1 cellular context compared by ENCODE assay signal in genomic region chr1:74964508-74964907, GRCh38.
TF ChIP-seq lines count a peak whose summit lies in the region.

No MANE protein-coding gene starts in this region.

TF ChIP-seq in HEK293, 187 proteins besides CTCF, POLR2A, EP300 and RAD21 (continued from another document and continues in another):
- TF ChIP-seq ZNF354C (tag by site-specific recombination; IDR thresholded peaks at IDR 0.05; ENCODE audit: borderline replicate concordance, low read depth): no peak
- TF ChIP-seq WT1 (tag by site-specific recombination; IDR thresholded peaks at IDR 0.05): 0 out of 2 replicates have a peak, but pooled peaks have one; percentile 16
- TF ChIP-seq ZBTB48 (tag by site-specific recombination; IDR thresholded peaks at IDR 0.05): no peak
- no peak for TF ChIP-seq TCF7L2 (IDR thresholded peaks at IDR 0.05; ENCODE audit: borderline replicate concordance, low read depth, low read length)
- TF ChIP-seq ZNF362 (tag by site-specific recombination; IDR thresholded peaks at IDR 0.05): no peak
- TF ChIP-seq ZNF138 (tag by site-specific recombination; IDR thresholded peaks at IDR 0.05; ENCODE audit: borderline replicate concordance): no peak
- 0 out of 2 replicates have a peak, but pooled peaks have one; percentile 62 for TF ChIP-seq TRIM28 (IDR thresholded peaks at IDR 0.05; ENCODE audit: borderline replicate concordance, low read length)
- TF ChIP-seq ZNF561 (tag by site-specific recombination; IDR thresholded peaks at IDR 0.05; ENCODE audit: borderline replicate concordance): peak; percentile 69; the same call in 1 of the 2 replicates
- TF ChIP-seq ZNF26 (tag by site-specific recombination; IDR thresholded peaks at IDR 0.05): no peak
- TF ChIP-seq ZNF350 (tag by site-specific recombination; IDR thresholded peaks at IDR 0.05): 0 out of 2 replicates have a peak, but pooled peaks have one; percentile 66
- peak; percentile 47; the same call in 1 of the 2 replicates for TF ChIP-seq ZBTB6 (tag by site-specific recombination; IDR thresholded peaks at IDR 0.05)
- TF ChIP-seq ZFP69B (tag by site-specific recombination; IDR thresholded peaks at IDR 0.05): no peak
- TF ChIP-seq ZNF221 (tag by site-specific recombination; IDR thresholded peaks at IDR 0.05; ENCODE audit: borderline replicate concordance): no peak
- no peak for TF ChIP-seq ZNF266 (tag by site-specific recombination; IDR thresholded peaks at IDR 0.05; ENCODE audit: low read depth)
- no peak for TF ChIP-seq IKZF3 (tag by site-specific recombination; IDR thresholded peaks at IDR 0.05)
- no peak for TF ChIP-seq ZNF423 (tag by site-specific recombination; IDR thresholded peaks at IDR 0.05)
- peak; percentile 58; the same call in 1 of the 2 replicates for TF ChIP-seq ZBTB17 (tag by site-specific recombination; IDR thresholded peaks at IDR 0.05)
- TF ChIP-seq ZNF211 (tag by site-specific recombination; IDR thresholded peaks at IDR 0.05; ENCODE audit: low read depth): no peak
- no peak for TF ChIP-seq ZBTB1 (tag by site-specific recombination; IDR thresholded peaks at IDR 0.05)
- no peak for TF ChIP-seq ZNF544 (tag by site-specific recombination; IDR thresholded peaks at IDR 0.05)
- no peak for TF ChIP-seq YY2 (tag by site-specific recombination; IDR thresholded peaks at IDR 0.05)
- peak; percentile 58 for TF ChIP-seq PRDM10 (tag by site-specific recombination; IDR thresholded peaks at IDR 0.05)
- no peak for TF ChIP-seq ZNF555 (tag by site-specific recombination; conservative IDR thresholded peaks at IDR 0.05)
- no peak for TF ChIP-seq HOXD13 (CRISPR knock-in tag; IDR thresholded peaks at IDR 0.05; ENCODE audit: borderline replicate concordance)
- TF ChIP-seq ZNF549 (tag by site-specific recombination; IDR thresholded peaks at IDR 0.05): peak; percentile 32; the same call in 1 of the 2 replicates
- TF ChIP-seq ZNF660 (tag by site-specific recombination; IDR thresholded peaks at IDR 0.05): peak; percentile 91; the same call in 1 of the 2 replicates
- no peak for TF ChIP-seq ZNF214 (tag by site-specific recombination; IDR thresholded peaks at IDR 0.05; ENCODE audit: borderline replicate concordance)
- peak; percentile 52 for TF ChIP-seq ZNF398 (tag by site-specific recombination; IDR thresholded peaks at IDR 0.05)
- 0 out of 2 replicates have a peak, but pooled peaks have one; percentile 22 for TF ChIP-seq ZBTB21 (tag by site-specific recombination; IDR thresholded peaks at IDR 0.05)
- no peak for TF ChIP-seq ZNF626 (tag by site-specific recombination; IDR thresholded peaks at IDR 0.05)
- no peak for TF ChIP-seq ZNF654 (tag by site-specific recombination; IDR thresholded peaks at IDR 0.05; ENCODE audit: low read depth)
- TF ChIP-seq KLF10 (tag by site-specific recombination; IDR thresholded peaks at IDR 0.05): peak; percentile 57; the same call in 1 of the 2 replicates
- no peak for TF ChIP-seq MEIS1 (CRISPR knock-in tag; IDR thresholded peaks at IDR 0.05; ENCODE audit: borderline replicate concordance)
- no peak for TF ChIP-seq ZNF202 (tag by site-specific recombination; IDR thresholded peaks at IDR 0.05; ENCODE audit: borderline replicate concordance)
- TF ChIP-seq GFI1B (tag by site-specific recombination; IDR thresholded peaks at IDR 0.05): no peak
- TF ChIP-seq ZNF366 (tag by site-specific recombination; conservative IDR thresholded peaks at IDR 0.05): 0 out of 2 replicates have a peak, but pooled peaks have one; percentile 11
- TF ChIP-seq ZNF639 (tag by site-specific recombination; IDR thresholded peaks at IDR 0.05): no peak
- no peak for TF ChIP-seq ZNF624 (tag by site-specific recombination; IDR thresholded peaks at IDR 0.05)
- TF ChIP-seq ZNF184 (tag by site-specific recombination; IDR thresholded peaks at IDR 0.05): peak; percentile 51; the same call in 1 of the 2 replicates
- no peak for TF ChIP-seq HOXC10 (CRISPR knock-in tag; IDR thresholded peaks at IDR 0.05)
- TF ChIP-seq OSR2 (tag by site-specific recombination; IDR thresholded peaks at IDR 0.05): peak; percentile 45; the same call in 1 of the 2 replicates
- TF ChIP-seq PRDM6 (tag by site-specific recombination; IDR thresholded peaks at IDR 0.05): peak; percentile 61
- no peak for TF ChIP-seq ZNF335 (tag by site-specific recombination; conservative IDR thresholded peaks at IDR 0.05)
- TF ChIP-seq ZNF488 (tag by site-specific recombination; IDR thresholded peaks at IDR 0.05): no peak
- TF ChIP-seq OVOL3 (tag by site-specific recombination; IDR thresholded peaks at IDR 0.05): no peak
- peak; percentile 20; the same call in 1 of the 2 replicates for TF ChIP-seq MZF1 (tag by site-specific recombination; IDR thresholded peaks at IDR 0.05; ENCODE audit: borderline replicate concordance)
- TF ChIP-seq ZNF830 (tag by site-specific recombination; IDR thresholded peaks at IDR 0.05; ENCODE audit: low read depth): peak; percentile 62; the same call in 1 of the 2 replicates
- TF ChIP-seq HOXA7 (CRISPR knock-in tag; IDR thresholded peaks at IDR 0.05; ENCODE audit: borderline replicate concordance): no peak
- TF ChIP-seq ZNF324 (tag by site-specific recombination; IDR thresholded peaks at IDR 0.05): no peak
